ENCODE assay signal across 8 cellular contexts in the genomic region with DNA sequence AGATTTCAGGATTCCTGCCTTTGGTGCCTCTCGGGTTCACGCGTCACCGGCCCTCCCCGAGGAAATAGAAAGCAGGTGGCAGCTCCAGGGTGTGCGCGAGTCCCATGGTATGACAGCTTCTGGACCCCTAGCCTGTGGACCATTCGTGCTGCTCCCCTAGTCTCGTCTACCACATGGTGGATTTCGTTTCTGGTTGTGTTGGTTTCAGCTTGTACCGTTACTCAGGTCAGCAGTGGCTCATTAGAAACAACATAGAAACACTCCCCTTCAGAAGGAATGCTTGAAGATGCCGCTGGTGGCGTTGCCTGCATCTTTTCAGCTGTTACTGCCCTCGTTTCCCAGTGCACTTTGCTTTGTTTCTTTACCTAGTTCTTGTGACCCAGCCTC. TPM values are rescaled to one million over a fixed set of nuclear protein-coding genes. Genes with fewer than 3 reads are reported as not detected.
DNase-seq lines count a peak whose midpoint lies in the region; ATAC-seq, FAIRE-seq and TF ChIP-seq lines count a peak whose summit lies in the region.

No MANE protein-coding gene starts in this region.

- DNase-seq in GM12891 (ENCODE audit: insufficient read length, low spot score) (peak; percentile 24), NAMALWA (ENCODE audit: low spot score) (peak; percentile 81), astrocyte of the cerebellum (ENCODE audit: low read depth) (no peak), small intestine (peak; percentile 50), NCI-H128 (lab: John Stamatoyannopoulos, UW; ENCODE audit: unreplicated experiment) (no peak)

- no peak for TF ChIP-seq POLR2A in GM12891 (IDR thresholded peaks at IDR 0.05; ENCODE audit: low read depth, low read length)

- no peaks in the 10 kb centered on the region for H3K9me3 ChIP-seq in iPS-18c (ENCODE audit: control insufficient read depth, insufficient read depth, low read length)
- no peaks in the 10 kb centered on the region for H3K9me3 ChIP-seq in small intestine (ENCODE audit: control insufficient read depth, low read depth)

- FAIRE-seq in GM12891 (lab: Jason Lieb, UNC) (peak; percentile 90), small intestine (lab: Jason Lieb, UNC) (no peak)

- 0% methylated on average over 14 of the region's 14 CpGs for WGBS in small intestine, 3 donors

- H3K27ac ChIP-seq in ACC112 (ENCODE audit: low read depth, low read length) (peak overlapping the region; percentile 81), small intestine (ENCODE audit: low read depth in 1 of 2, low read length in 1 of 2) (peak overlapping the region; percentile 80 to 98)

- in situ Hi-C loops in astrocyte of the cerebellum (cut with HindIII; ENCODE audit: low sequenced_read_pairs): no loop called here

- H3K4me3 ChIP-seq in ACC112 (ENCODE audit: low read depth, low read length) (peak overlapping the region; percentile 94), astrocyte of the cerebellum (ENCODE audit: low read depth, low read length) (peak overlapping the region; percentile 83), iPS-18c (ENCODE audit: insufficient read depth, low read depth, low read length) (peak overlapping the region; percentile 97), small intestine (ENCODE audit: low read depth in 1 of 2, low read length in 2 of 2) (peak overlapping the region; percentile 90 to 93)

- H3K27me3 ChIP-seq in ACC112 (ENCODE audit: insufficient read depth, low read length) (no peaks in the 10 kb centered on the region), small intestine (ENCODE audit: control insufficient read depth in 2 of 2, insufficient read depth in 2 of 2, low read length in 2 of 2) (no peaks in the 10 kb centered on the region)

- no peak for TF ChIP-seq CTCF in astrocyte of the cerebellum (IDR thresholded peaks at IDR 0.05; ENCODE audit: low read depth, low read length, missing control alignments)

- peak; percentile 37 for ATAC-seq in HG02623 (IDR thresholded peaks at IDR 0.05; ENCODE audit: unreplicated experiment)

- H2AFZ ChIP-seq in ACC112 (ENCODE audit: low read length, unreplicated experiment): peak overlapping the region; percentile 86

- H3K79me2 ChIP-seq in ACC112 (ENCODE audit: control insufficient read depth, insufficient read depth, low read length, unreplicated experiment): peaks cover 52% of the 10 kb centered on the region

- no peaks in the 10 kb centered on the region for H3K36me3 ChIP-seq in ACC112 (ENCODE audit: insufficient read depth, low read length)
- H3K36me3 ChIP-seq in small intestine (ENCODE audit: control insufficient read depth in 2 of 2, insufficient read depth in 2 of 2, low read length in 2 of 2): no peaks in the 10 kb centered on the region

- H3K4me1 ChIP-seq in ACC112 (ENCODE audit: control insufficient read depth, insufficient read depth, low read length, unreplicated experiment) (peaks cover 14% of the 10 kb centered on the region), small intestine (ENCODE audit: control insufficient read depth in 2 of 2, insufficient read depth in 1 of 2, low read depth in 1 of 2, low read length in 1 of 2) (no peaks in the 10 kb centered on the region)

TF ChIP-seq in GM12891, 5 proteins besides CTCF, POLR2A, EP300 and RAD21:
- TF ChIP-seq SPI1 (IDR thresholded peaks at IDR 0.05; ENCODE audit: low read depth, low read length) (no peak), PAX5 (IDR thresholded peaks at IDR 0.05; ENCODE audit: insufficient read depth, low read length, severe bottlenecking) (no peak), POU2F2 (IDR thresholded peaks at IDR 0.05; ENCODE audit: low read depth, low read length) (no peak), POLR2AphosphoS5 (IDR thresholded peaks at IDR 0.05; ENCODE audit: low read depth, low read length) (no peak), TAF1 (IDR thresholded peaks at IDR 0.05; ENCODE audit: low read depth, low read length) (no peak)
TF ChIP-seq in GM12891: peak in this region for 0.

RNA-seq across cellular contexts. Expression of a gene that starts 0.7 kb away (rescaled TPM):
- polyA plus RNA-seq in GM12891 (2012; ENCODE audit: low read depth, missing spikeins): 27.8 TPM
- polyA plus RNA-seq in small intestine: 10 to 100 TPM; 22.2 to 44.5 (median 28.8) TPM

RNA-seq across cellular contexts. Expression of a gene that starts 47.6 kb away (rescaled TPM):
- 55.8 TPM for polyA plus RNA-seq in GM12891 (2012; ENCODE audit: low read depth, missing spikeins)
- polyA plus RNA-seq in small intestine: 10 to 100 TPM; 43.8 to 50.6 (median 45.8) TPM

Comparison
In these comparisons a context has a peak if more than half of its experiments do, and no peak if none do; other contexts are left out.
1. DNase-seq: peak in GM12891 (single experiment), NAMALWA (single experiment) and small intestine (single experiment); none in astrocyte of the cerebellum (single experiment) and NCI-H128 (single experiment).
2. Peak in every context shown above with its lines, with median percentiles within 50 percentile points of each other: H3K4me3 ChIP-seq.